In genomic region chr6:35687658-35688604, GRCh38 we compare ENCODE assay signal across 8 cellular contexts. TPM values are rescaled to one million over a fixed set of nuclear protein-coding genes. Genes with fewer than 3 reads are reported as not detected.
DNase-seq lines count a peak whose midpoint lies in the region; FAIRE-seq and TF ChIP-seq lines count a peak whose summit lies in the region.

No MANE protein-coding gene starts in this region.

- H3K27ac ChIP-seq in breast epithelium = peak overlapping the region; percentile 91 to 94
- H3K27ac ChIP-seq in keratinocyte (ENCODE audit: control insufficient read depth, insufficient read depth, low read length) = peak overlapping the region; percentile 82

- H3K36me3 ChIP-seq in ES-I3 (ENCODE audit: insufficient read depth, low read length) (no peaks in the 10 kb centered on the region), breast epithelium (no peaks in the 10 kb centered on the region), keratinocyte (ENCODE audit: control insufficient read depth in 2 of 2, extremely low read depth in 1 of 2, insufficient read depth in 2 of 2, low read length in 2 of 2) (no peaks in the 10 kb centered on the region)

- H3K27me3 ChIP-seq in breast epithelium = no peaks in the 10 kb centered on the region
- H3K27me3 ChIP-seq in keratinocyte (ENCODE audit: control insufficient read depth, extremely low read depth, insufficient read depth, low read length) = no peaks in the 10 kb centered on the region

- H3K79me2 ChIP-seq in keratinocyte (ENCODE audit: control insufficient read depth, insufficient read depth, low read length) = peaks cover 55% of the 10 kb centered on the region

- H4K20me1 ChIP-seq in keratinocyte (ENCODE audit: control insufficient read depth, extremely low read depth, insufficient read depth, low read length) = no peaks in the 10 kb centered on the region

- TF ChIP-seq CTCF in breast epithelium (IDR thresholded peaks at IDR 0.05) = no peak
- TF ChIP-seq CTCF in keratinocyte (optimal IDR thresholded peaks at IDR 0.05 in 1 of 3, IDR thresholded peaks at IDR 0.05 in 1 of 3, conservative IDR thresholded peaks at IDR 0.05 in 1 of 3; ENCODE audit: extremely low read depth in 1 of 3, insufficient read depth in 2 of 3, low read length in 3 of 3) = no peak

- DNase-seq in H4 (ENCODE audit: low spot score) (peak; percentile 17), LHCN-M2 (ENCODE audit: low read depth) (peak; percentile 44), UCSD-AML1 (lab: John Stamatoyannopoulos, UW; ENCODE audit: unreplicated experiment) (peak; percentile 56), breast epithelium (ENCODE audit: low spot score in 2 of 2) (peak; percentile 37 to 63), keratinocyte (ENCODE audit: low read depth, low spot score) (no peak), NCI-H2107 treated with DMSO at 0.1 percent for 48 hours (lab: John Stamatoyannopoulos, UW; ENCODE audit: unreplicated experiment) (no peak)
- peak; percentile 55 for DNase-seq in stimulated activated CD4-positive, alpha-beta T cell treated with anti-CD3 and anti-CD28 coated beads, Interleukin-12 subunit alpha, Interleukin-12 subunit beta, amount 100 ng/mL, for 4 hours

- no peaks in the 10 kb centered on the region for H3K9me1 ChIP-seq in keratinocyte (ENCODE audit: control insufficient read depth, extremely low read depth, insufficient read depth, low read length)

- no peak for TF ChIP-seq POLR2A in breast epithelium (IDR thresholded peaks at IDR 0.05)

- intact Hi-C loops in breast epithelium (cut with DNase I; ENCODE audit: low total_unique reads) = loop anchor here (1.0 to 5.0 kb wide), 3 partner anchors 43 to 864 kb away; no protein-coding TSS in a partner anchor

- H3K4me2 ChIP-seq in keratinocyte (ENCODE audit: control insufficient read depth, extremely low read depth, insufficient read depth, low read depth, low read length) = peak overlapping the region; percentile 80

- peak overlapping the region; percentile 38 for H2AFZ ChIP-seq in keratinocyte (ENCODE audit: control insufficient read depth, low read length)

- peak overlapping the region; percentile 56 for H3K9ac ChIP-seq in ES-I3 (ENCODE audit: low read depth, low read length)
- H3K9ac ChIP-seq in keratinocyte (ENCODE audit: control insufficient read depth, extremely low read depth, insufficient read depth, low read length) = peak overlapping the region; percentile 73

- peaks cover 4% of the 10 kb centered on the region; the same call in 1 of the 2 replicates for H3K4me1 ChIP-seq in ES-I3 (ENCODE audit: insufficient read depth, low read length)
- H3K4me1 ChIP-seq in breast epithelium = peaks cover 5 to 6% of the 10 kb centered on the region in 2 donors
- H3K4me1 ChIP-seq in keratinocyte (ENCODE audit: control insufficient read depth, extremely low read depth, insufficient read depth, low read length) = peaks cover 7% of the 10 kb centered on the region

- H3K4me3 ChIP-seq in breast epithelium (peak overlapping the region; percentile 76 to 99 (median 86)), keratinocyte (ENCODE audit: control insufficient read depth in 2 of 3, extremely low read depth in 1 of 3, insufficient read depth in 2 of 3, low read depth in 1 of 3, low read length in 3 of 3) (peak overlapping the region; percentile 61 to 89 (median 87))

- H3K9me3 ChIP-seq in ES-I3 (ENCODE audit: control insufficient read depth, insufficient read depth, low read length) (no peaks in the 10 kb centered on the region), breast epithelium (no peaks in the 10 kb centered on the region), keratinocyte (ENCODE audit: control insufficient read depth, low read depth, low read length) (no peaks in the 10 kb centered on the region)

- dilution Hi-C loops in keratinocyte (cut with MboI; ENCODE audit: extremely low pct_ligation_motif_present, low sequenced_read_pairs) = no loop called here

- no peak for FAIRE-seq in keratinocyte (lab: Jason Lieb, UNC)

RNA-seq across cellular contexts. Expression of gene FKBP5, which starts 0.8 kb away (rescaled TPM):
- total RNA-seq in H4 (2014; rRNA removed; shearing (Covaris generic)) = 2.0 and 3.4 TPM in 2 replicates
- total RNA-seq in LHCN-M2 (2014; rRNA removed) (68.0 and 105 TPM in 2 replicates), breast epithelium (100 to 1,000 TPM; 167 to 970 (median 266) TPM)
- 49.2 TPM for polyA plus RNA-seq in LHCN-M2 (2012)
- polyA plus RNA-seq in keratinocyte = 48.0 to 88.3 TPM (median 59.0 TPM) in 3 replicates
- polyA plus RNA-seq in keratinocyte (2011; ENCODE audit: low read depth) = 29.3 TPM
- 53.4 and 63.7 TPM in 2 replicates for polyA plus RNA-seq in keratinocyte (2011; cell fraction: cytosol; rRNA removed)
- 52.6 and 53.1 TPM in 2 replicates for polyA plus RNA-seq in keratinocyte (2011; cell fraction: nucleus; rRNA removed)
- polyA plus RNA-seq in keratinocyte (2012; ENCODE audit: low replicate concordance) = 52.0 and 70.9 TPM in 2 replicates
- 15.1 to 56.8 TPM (median 27.8 TPM) in 3 replicates for polyA minus RNA-seq in keratinocyte
- 22.8 TPM for polyA minus RNA-seq in keratinocyte (2011; cell fraction: cytosol; rRNA and poly(A)+ RNA removed)
- 15.8 and 39.4 TPM in 2 replicates for polyA minus RNA-seq in keratinocyte (2011; cell fraction: nucleus; rRNA and poly(A)+ RNA removed)

RNA-seq across cellular contexts. Expression of gene ARMC12, which starts 48.9 kb away (rescaled TPM):
- 0.33 TPM in 1 of 2 replicates, not detected in the other for total RNA-seq in H4 (2014; rRNA removed; shearing (Covaris generic))
- total RNA-seq in LHCN-M2 (2014; rRNA removed) = 0.29 TPM in 1 of 2 replicates, not detected in the other
- polyA plus RNA-seq in LHCN-M2 (2012) = 0.44 TPM
- total RNA-seq in breast epithelium = 1 to 10 TPM in 1 of 3 donors, under 1 TPM in 2; 0.29 to 1.4 (median 0.33) TPM
- polyA plus RNA-seq in keratinocyte = 0.34 to 1.7 TPM (median 0.54 TPM) in 3 replicates
- not detected for polyA plus RNA-seq in keratinocyte (2011; ENCODE audit: low read depth)
- polyA plus RNA-seq in keratinocyte (2011; cell fraction: cytosol; rRNA removed) = 0.43 TPM in 2 replicates
- 5.5 and 6.0 TPM in 2 replicates for polyA plus RNA-seq in keratinocyte (2011; cell fraction: nucleus; rRNA removed)
- polyA plus RNA-seq in keratinocyte (2012; ENCODE audit: low replicate concordance) = 0.34 and 0.56 TPM in 2 replicates
- polyA minus RNA-seq in keratinocyte = 0.49 to 1.3 TPM (median 0.69 TPM) in 3 replicates
- polyA minus RNA-seq in keratinocyte (2011; cell fraction: cytosol; rRNA and poly(A)+ RNA removed) = not detected
- not detected in 2 replicates for polyA minus RNA-seq in keratinocyte (2011; cell fraction: nucleus; rRNA and poly(A)+ RNA removed)

Comparison
In these comparisons a context has a peak if more than half of its experiments do, and no peak if none do; other contexts are left out.
1. DNase-seq: peak in H4 (single experiment), LHCN-M2 (single experiment), UCSD-AML1 (single experiment), breast epithelium (2 of 2) and stimulated activated CD4-positive, alpha-beta T cell treated with anti-CD3 and anti-CD28 coated beads, Interleukin-12 subunit alpha, Interleukin-12 subunit beta, amount 100 ng/mL, for 4 hours (single experiment); none in keratinocyte (single experiment) and NCI-H2107 treated with DMSO at 0.1 percent for 48 hours (single experiment).
2. RNA of gene FKBP5, which starts 0.8 kb away (total RNA-seq): 167 to 970 TPM in breast epithelium and 68.0 to 105 TPM in LHCN-M2; 2.0 to 3.4 TPM in H4; every median in the first group is over 10 times any median in the second.